ENCODE assay signal across 16 cellular contexts in genomic region chr16:66913081-66913480, GRCh38. TPM values are rescaled to one million over a fixed set of nuclear protein-coding genes. Genes with fewer than 3 reads are reported as not detected.
DNase-seq lines count a peak whose midpoint lies in the region; ATAC-seq, FAIRE-seq and TF ChIP-seq lines count a peak whose summit lies in the region.
"Had no signal": no experiment of that assay in that cellular context is flagged by ENCODE, and none has a peak within 500 bp of the region (broad histone marks: within the 10 kb centered on the region; RNA-seq: fewer than 3 reads in every experiment).

No MANE protein-coding gene starts in this region.

- FAIRE-seq in HepG2 (lab: Jason Lieb, UNC) = no peak
- FAIRE-seq: A204.1 had no signal

- no peak for TF ChIP-seq EP300 in HepG2 (IDR thresholded peaks at IDR 0.05; ENCODE audit: low read depth in 2 of 2, low read length in 2 of 2)
- no peak for TF ChIP-seq EP300 in HepG2 (CRISPR knock-in tag; IDR thresholded peaks at IDR 0.05; ENCODE audit: borderline replicate concordance)

- no peaks in the 10 kb centered on the region for H4K20me1 ChIP-seq in HepG2 (ENCODE audit: insufficient read depth, low read length)

- WGBS in HepG2 (ENCODE audit: low lambda C conversion rate) = 58% methylated on average over 9 of the region's 10 CpGs
- WGBS in right lobe of liver (ENCODE audit: insufficient coverage, low coverage, low lambda C conversion rate, missing lambda C conversion rate) = no CpG with 5 or more reads among the region's 10 CpGs

- BruUV-seq in HepG2 (replicated peaks; lab: Mats Ljungman, UMichigan) = no TSS peak

- TF ChIP-seq POLR2A in HepG2 (IDR thresholded peaks at IDR 0.05; ENCODE audit: insufficient read depth in 1 of 2, low read depth in 2 of 2, low read length in 2 of 2) = no peak
- TF ChIP-seq POLR2A in right lobe of liver (IDR thresholded peaks at IDR 0.05) = no peak

- in situ Hi-C loops in HepG2 (cut with HindIII; ENCODE audit: extremely low pct_ligation_motif_present, low pct_unique_long_range_greater_than_20kb) = no loop called here

- no peak overlapping the region for H3K4me3 ChIP-seq in HepG2 (replicated peaks in 1 of 3; ENCODE audit: insufficient read depth in 1 of 3, low read depth in 2 of 3, low read length in 3 of 3)
- H3K4me3 ChIP-seq in right lobe of liver = no peak overlapping the region

- H3K27me3 ChIP-seq in HepG2 (ENCODE audit: control insufficient read depth in 1 of 2, insufficient read depth in 2 of 2, low read length in 2 of 2) (no peaks in the 10 kb centered on the region; a peak in 1 of 5 replicates), right lobe of liver (no peaks in the 10 kb centered on the region)

- DNase-seq in HepG2 (ENCODE audit: low spot score) (no peak), right lobe of liver (no peak), iPS-NIHi11 (ENCODE audit: low spot score) (peak; percentile 88), amygdala (lab: John Stamatoyannopoulos, UW) (no peak), activated gamma-delta T cell (lab: John Stamatoyannopoulos, UW) (no peak)
- DNase-seq in activated CD4-positive, alpha-beta T cell treated with anti-CD3 and anti-CD28 coated beads, Interleukin-2, amount 50 U/mL, for 4 hours = no peak
- DNase-seq: DMS79, GDM1, KBM-7, NCI-H226, NCI-H526, OCI-M1 had no signal

- H3K4me2 ChIP-seq in HepG2 (ENCODE audit: low read depth, low read length) = no peak overlapping the region

- H3K9me3 ChIP-seq in HepG2 (ENCODE audit: low read length) (no peaks in the 10 kb centered on the region), right lobe of liver (no peaks in the 10 kb centered on the region)

- POLR2A ChIA-PET in HepG2 (lab: Yijun Ruan, JAX) = no interaction called here

- TF ChIP-seq CTCF in HepG2 (CRISPR knock-in tag; IDR thresholded peaks at IDR 0.05) = no peak
- no peak for TF ChIP-seq CTCF in right lobe of liver (IDR thresholded peaks at IDR 0.05)

- H3K79me2 ChIP-seq in HepG2 (ENCODE audit: insufficient read depth, low read length) = no peaks in the 10 kb centered on the region

- ATAC-seq in HepG2 (no peak), right lobe of liver (no peak)

- TF ChIP-seq RAD21 in HepG2 (CRISPR knock-in tag; IDR thresholded peaks at IDR 0.05) = no peak

- CTCF ChIA-PET in HepG2 (lab: Yijun Ruan, JAX; ENCODE audit: low intra/inter-chr PET ratio, low total read pairs) = no interaction called here

- H3K4me1 ChIP-seq in HepG2 (ENCODE audit: insufficient read depth, low read length) = peaks cover 25% of the 10 kb centered on the region
- H3K4me1 ChIP-seq in right lobe of liver = no peaks in the 10 kb centered on the region

- H3K27ac ChIP-seq in HepG2 (ENCODE audit: extremely low read length, insufficient read depth, low read length) = no peak overlapping the region
- no peak overlapping the region for H3K27ac ChIP-seq in right lobe of liver
- H3K27ac ChIP-seq: C4-2B, HL-60 had no signal

- intact Hi-C loops in HepG2 (cut with micrococcal nuclease; ENCODE audit: unreplicated experiment) (no loop called here), right lobe of liver (cut with DNase I) (no loop called here)

- H2AFZ ChIP-seq in HepG2 (ENCODE audit: low read length) = no peak overlapping the region

- no peak overlapping the region for H3K9ac ChIP-seq in HepG2 (ENCODE audit: insufficient read depth, low read depth, low read length)

- H3K36me3 ChIP-seq in HepG2 (replicated peaks in 1 of 2; ENCODE audit: control insufficient read depth in 1 of 2, insufficient read depth in 2 of 2, low read length in 2 of 2) = no peaks in the 10 kb centered on the region
- no peaks in the 10 kb centered on the region for H3K36me3 ChIP-seq in right lobe of liver

RNA-seq across cellular contexts. Expression of gene CDH16, which starts 5.6 kb away (rescaled TPM):
- 3.2 and 3.9 TPM in 2 replicates for total RNA-seq in HepG2 (2016; rRNA removed; fragmentation: Illumina TruSeq; extraction: Trizol)
- total RNA-seq in HepG2 (2016; cell fraction: cytosol; rRNA removed; fragmentation: Illumina TruSeq; extraction: Trizol; ENCODE audit: low read depth) = 0.30 and 0.53 TPM in 2 replicates
- 1.7 and 4.2 TPM in 2 replicates for total RNA-seq in HepG2 (2016; cell fraction: insoluble cytoplasmic fraction; rRNA removed; fragmentation: Illumina TruSeq; extraction: Trizol)
- total RNA-seq in HepG2 (2016; cell fraction: membrane; rRNA removed; fragmentation: Illumina TruSeq; extraction: Trizol) = 0.96 and 1.3 TPM in 2 replicates
- total RNA-seq in HepG2 (2016; cell fraction: nucleus; rRNA removed; fragmentation: Illumina TruSeq; extraction: Trizol) = 3.7 and 4.8 TPM in 2 replicates
- polyA plus RNA-seq in HepG2 (2011; rRNA removed) = 2.7 and 5.3 TPM in 2 replicates
- 2.4 and 2.7 TPM in 2 replicates for polyA plus RNA-seq in HepG2 (2011; cell fraction: cytosol; rRNA removed)
- polyA plus RNA-seq in HepG2 (2011; cell fraction: nucleus; rRNA removed) = 16.0 and 18.1 TPM in 2 replicates
- 4.3 and 7.8 TPM in 2 replicates for polyA plus RNA-seq in HepG2 (2012)
- polyA plus RNA-seq in HepG2 (2016; cell fraction: cytosol; fragmentation: Illumina TruSeq; extraction: Trizol; ENCODE audit: low read depth) = 0.38 and 0.63 TPM in 2 replicates
- 1.7 and 2.0 TPM in 2 replicates for polyA plus RNA-seq in HepG2 (2016; cell fraction: insoluble cytoplasmic fraction; fragmentation: Illumina TruSeq; extraction: Trizol; ENCODE audit: low read depth)
- 1.2 TPM in 2 replicates for polyA plus RNA-seq in HepG2 (2016; cell fraction: membrane; fragmentation: Illumina TruSeq; extraction: Trizol; ENCODE audit: low read depth)
- polyA plus RNA-seq in HepG2 (2016; cell fraction: nucleus; fragmentation: Illumina TruSeq; extraction: Trizol; ENCODE audit: insufficient read depth, low read depth) = 7.5 and 8.9 TPM in 2 replicates
- polyA minus RNA-seq in HepG2 (2011; rRNA and poly(A)+ RNA removed; ENCODE audit: low replicate concordance) = 0.23 and 7.1 TPM in 2 replicates
- 1.1 and 2.2 TPM in 2 replicates for polyA minus RNA-seq in HepG2 (2011; cell fraction: cytosol; rRNA and poly(A)+ RNA removed)
- polyA minus RNA-seq in HepG2 (2011; cell fraction: nucleus; rRNA and poly(A)+ RNA removed) = 2.7 and 3.3 TPM in 2 replicates
- under 1 TPM in 4 of 6 experiments, not detected in 2; 0.07 to 0.47 (median 0.22) TPM for total RNA-seq in right lobe of liver
- total RNA-seq: SK-MEL-5 had no signal

RNA-seq across cellular contexts. Expression of gene RRAD, which starts 12.3 kb away (rescaled TPM):
- total RNA-seq in HepG2 (2016; rRNA removed; fragmentation: Illumina TruSeq; extraction: Trizol) (0.80 and 1.0 TPM in 2 replicates), right lobe of liver (1 to 10 TPM in 3 of 6 experiments, under 1 TPM in 2, not detected in 1; 0.51 to 7.7 (median 3.0) TPM)
- total RNA-seq in HepG2 (2016; cell fraction: cytosol; rRNA removed; fragmentation: Illumina TruSeq; extraction: Trizol; ENCODE audit: low read depth) = not detected in 2 replicates
- total RNA-seq in HepG2 (2016; cell fraction: insoluble cytoplasmic fraction; rRNA removed; fragmentation: Illumina TruSeq; extraction: Trizol) = 0.49 and 1.3 TPM in 2 replicates
- total RNA-seq in HepG2 (2016; cell fraction: membrane; rRNA removed; fragmentation: Illumina TruSeq; extraction: Trizol) = 0.21 and 0.34 TPM in 2 replicates
- total RNA-seq in HepG2 (2016; cell fraction: nucleus; rRNA removed; fragmentation: Illumina TruSeq; extraction: Trizol) = 0.68 and 0.75 TPM in 2 replicates
- polyA plus RNA-seq in HepG2 (2011; rRNA removed) = 1.1 TPM in 2 replicates
- polyA plus RNA-seq in HepG2 (2011; cell fraction: cytosol; rRNA removed) = 0.95 and 1.5 TPM in 2 replicates
- polyA plus RNA-seq in HepG2 (2011; cell fraction: nucleus; rRNA removed) = 2.5 and 3.2 TPM in 2 replicates
- 0.30 and 0.93 TPM in 2 replicates for polyA plus RNA-seq in HepG2 (2012)
- 0.19 and 0.25 TPM in 2 replicates for polyA plus RNA-seq in HepG2 (2016; cell fraction: cytosol; fragmentation: Illumina TruSeq; extraction: Trizol; ENCODE audit: low read depth)
- polyA plus RNA-seq in HepG2 (2016; cell fraction: insoluble cytoplasmic fraction; fragmentation: Illumina TruSeq; extraction: Trizol; ENCODE audit: low read depth) = 0.72 and 1.1 TPM in 2 replicates
- 0.26 and 0.29 TPM in 2 replicates for polyA plus RNA-seq in HepG2 (2016; cell fraction: membrane; fragmentation: Illumina TruSeq; extraction: Trizol; ENCODE audit: low read depth)
- polyA plus RNA-seq in HepG2 (2016; cell fraction: nucleus; fragmentation: Illumina TruSeq; extraction: Trizol; ENCODE audit: insufficient read depth, low read depth) = 1.2 and 1.5 TPM in 2 replicates
- polyA minus RNA-seq in HepG2 (2011; rRNA and poly(A)+ RNA removed; ENCODE audit: low replicate concordance) = 0.16 and 1.7 TPM in 2 replicates
- 1.1 TPM in 1 of 2 replicates, not detected in the other for polyA minus RNA-seq in HepG2 (2011; cell fraction: cytosol; rRNA and poly(A)+ RNA removed)
- 0.37 and 0.90 TPM in 2 replicates for polyA minus RNA-seq in HepG2 (2011; cell fraction: nucleus; rRNA and poly(A)+ RNA removed)
- total RNA-seq: SK-MEL-5 had no signal

RNA-seq across cellular contexts. Expression of gene CIAO2B, which starts 21.1 kb away (rescaled TPM):
- 157 and 174 TPM in 2 replicates for total RNA-seq in HepG2 (2016; rRNA removed; fragmentation: Illumina TruSeq; extraction: Trizol)
- total RNA-seq in HepG2 (2016; cell fraction: cytosol; rRNA removed; fragmentation: Illumina TruSeq; extraction: Trizol; ENCODE audit: low read depth) = 112 and 125 TPM in 2 replicates
- total RNA-seq in HepG2 (2016; cell fraction: insoluble cytoplasmic fraction; rRNA removed; fragmentation: Illumina TruSeq; extraction: Trizol) = 157 and 172 TPM in 2 replicates
- total RNA-seq in HepG2 (2016; cell fraction: membrane; rRNA removed; fragmentation: Illumina TruSeq; extraction: Trizol) = 121 and 136 TPM in 2 replicates
- total RNA-seq in HepG2 (2016; cell fraction: nucleus; rRNA removed; fragmentation: Illumina TruSeq; extraction: Trizol) = 52.6 and 58.0 TPM in 2 replicates
- polyA plus RNA-seq in HepG2 (2011; rRNA removed) = 293 and 323 TPM in 2 replicates
- polyA plus RNA-seq in HepG2 (2011; cell fraction: cytosol; rRNA removed) = 297 and 385 TPM in 2 replicates
- 155 and 174 TPM in 2 replicates for polyA plus RNA-seq in HepG2 (2011; cell fraction: nucleus; rRNA removed)
- 123 and 148 TPM in 2 replicates for polyA plus RNA-seq in HepG2 (2012)
- polyA plus RNA-seq in HepG2 (2016; cell fraction: cytosol; fragmentation: Illumina TruSeq; extraction: Trizol; ENCODE audit: low read depth) = 115 and 148 TPM in 2 replicates
- 172 and 184 TPM in 2 replicates for polyA plus RNA-seq in HepG2 (2016; cell fraction: insoluble cytoplasmic fraction; fragmentation: Illumina TruSeq; extraction: Trizol; ENCODE audit: low read depth)
- polyA plus RNA-seq in HepG2 (2016; cell fraction: membrane; fragmentation: Illumina TruSeq; extraction: Trizol; ENCODE audit: low read depth) = 126 and 141 TPM in 2 replicates
- 111 and 112 TPM in 2 replicates for polyA plus RNA-seq in HepG2 (2016; cell fraction: nucleus; fragmentation: Illumina TruSeq; extraction: Trizol; ENCODE audit: insufficient read depth, low read depth)
- polyA minus RNA-seq in HepG2 (2011; rRNA and poly(A)+ RNA removed; ENCODE audit: low replicate concordance) = 172 and 255 TPM in 2 replicates
- polyA minus RNA-seq in HepG2 (2011; cell fraction: cytosol; rRNA and poly(A)+ RNA removed) = 61.5 and 83.0 TPM in 2 replicates
- polyA minus RNA-seq in HepG2 (2011; cell fraction: nucleus; rRNA and poly(A)+ RNA removed) = 19.1 and 27.6 TPM in 2 replicates
- total RNA-seq in right lobe of liver = 100 to 1,000 TPM in 2 of 6 experiments, 10 to 100 TPM in 4; 40.6 to 111 (median 47.4) TPM

RNA-seq across cellular contexts. Expression of gene CES2, which starts 22.2 kb away (rescaled TPM):
- total RNA-seq in HepG2 (2016; rRNA removed; fragmentation: Illumina TruSeq; extraction: Trizol) (35.1 and 63.8 TPM in 2 replicates), right lobe of liver (100 to 1,000 TPM; 226 to 357 (median 263) TPM)
- 12.7 and 15.0 TPM in 2 replicates for total RNA-seq in HepG2 (2016; cell fraction: cytosol; rRNA removed; fragmentation: Illumina TruSeq; extraction: Trizol; ENCODE audit: low read depth)
- total RNA-seq in HepG2 (2016; cell fraction: insoluble cytoplasmic fraction; rRNA removed; fragmentation: Illumina TruSeq; extraction: Trizol) = 29.8 and 64.2 TPM in 2 replicates
- 28.1 and 29.2 TPM in 2 replicates for total RNA-seq in HepG2 (2016; cell fraction: membrane; rRNA removed; fragmentation: Illumina TruSeq; extraction: Trizol)
- 66.6 and 67.9 TPM in 2 replicates for total RNA-seq in HepG2 (2016; cell fraction: nucleus; rRNA removed; fragmentation: Illumina TruSeq; extraction: Trizol)
- polyA plus RNA-seq in HepG2 (2011; rRNA removed) = 50.6 and 69.7 TPM in 2 replicates
- 53.6 and 111 TPM in 2 replicates for polyA plus RNA-seq in HepG2 (2011; cell fraction: cytosol; rRNA removed)
- polyA plus RNA-seq in HepG2 (2011; cell fraction: nucleus; rRNA removed) = 91.0 and 105 TPM in 2 replicates
- 35.0 and 38.8 TPM in 2 replicates for polyA plus RNA-seq in HepG2 (2012)
- polyA plus RNA-seq in HepG2 (2016; cell fraction: cytosol; fragmentation: Illumina TruSeq; extraction: Trizol; ENCODE audit: low read depth) = 8.2 and 8.4 TPM in 2 replicates
- 34.3 and 41.4 TPM in 2 replicates for polyA plus RNA-seq in HepG2 (2016; cell fraction: insoluble cytoplasmic fraction; fragmentation: Illumina TruSeq; extraction: Trizol; ENCODE audit: low read depth)
- polyA plus RNA-seq in HepG2 (2016; cell fraction: membrane; fragmentation: Illumina TruSeq; extraction: Trizol; ENCODE audit: low read depth) = 23.2 and 23.5 TPM in 2 replicates
- polyA plus RNA-seq in HepG2 (2016; cell fraction: nucleus; fragmentation: Illumina TruSeq; extraction: Trizol; ENCODE audit: insufficient read depth, low read depth) = 90.2 and 93.4 TPM in 2 replicates
- 57.1 and 105 TPM in 2 replicates for polyA minus RNA-seq in HepG2 (2011; rRNA and poly(A)+ RNA removed; ENCODE audit: low replicate concordance)
- polyA minus RNA-seq in HepG2 (2011; cell fraction: cytosol; rRNA and poly(A)+ RNA removed) = 38.1 and 44.7 TPM in 2 replicates
- polyA minus RNA-seq in HepG2 (2011; cell fraction: nucleus; rRNA and poly(A)+ RNA removed) = 58.2 and 81.7 TPM in 2 replicates

RNA-seq across cellular contexts. Expression of gene PDP2, which starts 32.8 kb away (rescaled TPM):
- total RNA-seq in HepG2 (2016; rRNA removed; fragmentation: Illumina TruSeq; extraction: Trizol) (15.8 and 38.2 TPM in 2 replicates), right lobe of liver (10 to 100 TPM in 3 of 6 experiments, 1 to 10 TPM in 3; 5.1 to 15.5 (median 10.8) TPM)
- 1.8 and 2.5 TPM in 2 replicates for total RNA-seq in HepG2 (2016; cell fraction: cytosol; rRNA removed; fragmentation: Illumina TruSeq; extraction: Trizol; ENCODE audit: low read depth)
- 16.2 and 31.7 TPM in 2 replicates for total RNA-seq in HepG2 (2016; cell fraction: insoluble cytoplasmic fraction; rRNA removed; fragmentation: Illumina TruSeq; extraction: Trizol)
- 8.4 and 10.1 TPM in 2 replicates for total RNA-seq in HepG2 (2016; cell fraction: membrane; rRNA removed; fragmentation: Illumina TruSeq; extraction: Trizol)
- total RNA-seq in HepG2 (2016; cell fraction: nucleus; rRNA removed; fragmentation: Illumina TruSeq; extraction: Trizol) = 17.0 and 17.2 TPM in 2 replicates
- polyA plus RNA-seq in HepG2 (2011; rRNA removed) = 12.2 and 12.8 TPM in 2 replicates
- 8.3 and 11.7 TPM in 2 replicates for polyA plus RNA-seq in HepG2 (2011; cell fraction: cytosol; rRNA removed)
- 10.2 and 12.4 TPM in 2 replicates for polyA plus RNA-seq in HepG2 (2011; cell fraction: nucleus; rRNA removed)
- 7.7 and 9.5 TPM in 2 replicates for polyA plus RNA-seq in HepG2 (2012)
- 0.66 and 1.1 TPM in 2 replicates for polyA plus RNA-seq in HepG2 (2016; cell fraction: cytosol; fragmentation: Illumina TruSeq; extraction: Trizol; ENCODE audit: low read depth)
- 17.5 and 18.0 TPM in 2 replicates for polyA plus RNA-seq in HepG2 (2016; cell fraction: insoluble cytoplasmic fraction; fragmentation: Illumina TruSeq; extraction: Trizol; ENCODE audit: low read depth)
- polyA plus RNA-seq in HepG2 (2016; cell fraction: membrane; fragmentation: Illumina TruSeq; extraction: Trizol; ENCODE audit: low read depth) = 2.9 and 3.2 TPM in 2 replicates
- polyA plus RNA-seq in HepG2 (2016; cell fraction: nucleus; fragmentation: Illumina TruSeq; extraction: Trizol; ENCODE audit: insufficient read depth, low read depth) = 19.4 and 23.4 TPM in 2 replicates
- 46.5 and 49.0 TPM in 2 replicates for polyA minus RNA-seq in HepG2 (2011; rRNA and poly(A)+ RNA removed; ENCODE audit: low replicate concordance)
- polyA minus RNA-seq in HepG2 (2011; cell fraction: cytosol; rRNA and poly(A)+ RNA removed) = 10.5 and 12.8 TPM in 2 replicates
- 10.0 and 15.5 TPM in 2 replicates for polyA minus RNA-seq in HepG2 (2011; cell fraction: nucleus; rRNA and poly(A)+ RNA removed)
